ENCODE assay signal across 40 cellular contexts in genomic region chr9:26937816-26938371, GRCh38. TPM values are rescaled to one million over a fixed set of nuclear protein-coding genes. Genes with fewer than 3 reads are reported as not detected.
"Had no signal": no experiment of that assay in that cellular context is flagged by ENCODE, and none has a peak within 500 bp of the region (broad histone marks: within the 10 kb centered on the region; RNA-seq: fewer than 3 reads in every experiment).

No MANE protein-coding gene starts in this region.

- H3K27ac Mint-ChIP-seq: activated CD4-positive, alpha-beta memory T cell treated with anti-CD3 and anti-CD28 coated beads, Interleukin-2, amount 10 ng/mL, durations not matched to agents 7 days and 5 days; activated CD8-positive, alpha-beta memory T cell treated with anti-CD3 and anti-CD28 coated beads, Interleukin-2, amount 10 ng/mL, durations not matched to agents 7 days and 5 days had no signal

- H3K4me1 ChIP-seq: ascending aorta had no signal

- H3K27me3 Mint-ChIP-seq: activated CD4-positive, alpha-beta memory T cell treated with anti-CD3 and anti-CD28 coated beads, Interleukin-2, amount 10 ng/mL, durations not matched to agents 7 days and 5 days; activated CD8-positive, alpha-beta memory T cell treated with anti-CD3 and anti-CD28 coated beads, Interleukin-2, amount 10 ng/mL, durations not matched to agents 7 days and 5 days; central memory CD8-positive, alpha-beta T cell; T-cell had no signal

- H3K4me3 ChIP-seq: ascending aorta, cardiac muscle cell, coronary artery, PC-9 had no signal

- H3K27me3 ChIP-seq: ascending aorta, cardiac muscle cell had no signal

- ATAC-seq: activated CD8-positive, alpha-beta memory T cell treated with anti-CD3 and anti-CD28 coated beads, Interleukin-2, amount 10 ng/mL, durations not matched to agents 7 days and 5 days; Right ventricle myocardium inferior; SK-N-SH treated with all-trans-retinoic acid at 6 μM for 48 hours; T-cell had no signal

- H3K4me3 Mint-ChIP-seq: activated CD4-positive, alpha-beta memory T cell treated with anti-CD3 and anti-CD28 coated beads, Interleukin-2, amount 10 ng/mL, durations not matched to agents 7 days and 5 days; activated CD8-positive, alpha-beta memory T cell treated with anti-CD3 and anti-CD28 coated beads, Interleukin-2, amount 10 ng/mL, durations not matched to agents 7 days and 5 days; activated T-helper 1 cell treated with anti-CD3 and anti-CD28 coated beads, Interleukin-12 subunit alpha, Interleukin-12 subunit beta, Interleukin-2, Interleukin-4 antibody, amounts not matched to agents 30 ng/mL and 10 ng/mL and 1 ng/mL, durations not matched to agents 14 hours and 24 hours and 36 hours; central memory CD8-positive, alpha-beta T cell; T-cell had no signal

- H3K36me3 ChIP-seq: cardiac muscle cell had no signal

- H3K27ac ChIP-seq: ascending aorta, cardiac muscle cell, coronary artery, PC-9, RWPE1, VCaP had no signal

- DNase-seq: activated CD4-positive, alpha-beta memory T cell treated with anti-CD3 and anti-CD28 coated beads, Interleukin-2, amount 10 ng/mL, durations not matched to agents 7 days and 5 days; activated CD4-positive, alpha-beta T cell treated with anti-CD3 and anti-CD28 coated beads for 1 hour; activated CD4-positive, alpha-beta T cell treated with anti-CD3 and anti-CD28 coated beads for 48 hours; activated CD4-positive, CD25-positive, alpha-beta regulatory T cell; activated CD8-positive, alpha-beta memory T cell treated with anti-CD3 and anti-CD28 coated beads for 24 hours; activated CD8-positive, alpha-beta memory T cell treated with anti-CD3 and anti-CD28 coated beads, Interleukin-2, amount 10 ng/mL, durations not matched to agents 7 days and 5 days; activated effector memory CD4-positive, alpha-beta T cell treated with Interleukin-2 at 50 U/mL for 16 hours; activated naive CD4-positive, alpha-beta T cell treated with anti-CD3 and anti-CD28 coated beads, Interleukin-2, amount 50 U/mL, for 16 hours; activated T-cell treated with anti-CD3 and anti-CD28 coated beads, Interleukin-2, amount 50 U/mL, for 1 hour; amygdala; Kasumi-1; KBM-7; MM.1S; MV-4-11; NCI-H1092; NCI-H1417; NCI-H146; NCI-H187; NCI-H2029 treated with DMSO at 0.1 percent for 48 hours; NCI-H2107; NCI-H2171; NCI-H510A; NCI-H526; NCI-H748 treated with DMSO at 0.1 percent for 48 hours; NK-92 treated with Interleukin-12 subunit alpha and Interleukin-12 subunit beta, amount 100 ng/mL, for 24 hours; PC-9; SIG-M5; T-cell; T-helper 2 cell; T-helper 9 cell had no signal

RNA-seq across cellular contexts. Expression of gene PLAA, which starts 9.1 kb away (rescaled TPM):
- total RNA-seq: SK-MEL-5 had no signal

RNA-seq across cellular contexts. Expression of gene IFT74, which starts 18.3 kb away (rescaled TPM):
- total RNA-seq: SK-MEL-5 had no signal

RNA-seq across cellular contexts. Expression of gene CAAP1, which starts 45.3 kb away (rescaled TPM):
- total RNA-seq: SK-MEL-5 had no signal
